ENCODE assay signal across 1 cellular context in the genomic region with DNA sequence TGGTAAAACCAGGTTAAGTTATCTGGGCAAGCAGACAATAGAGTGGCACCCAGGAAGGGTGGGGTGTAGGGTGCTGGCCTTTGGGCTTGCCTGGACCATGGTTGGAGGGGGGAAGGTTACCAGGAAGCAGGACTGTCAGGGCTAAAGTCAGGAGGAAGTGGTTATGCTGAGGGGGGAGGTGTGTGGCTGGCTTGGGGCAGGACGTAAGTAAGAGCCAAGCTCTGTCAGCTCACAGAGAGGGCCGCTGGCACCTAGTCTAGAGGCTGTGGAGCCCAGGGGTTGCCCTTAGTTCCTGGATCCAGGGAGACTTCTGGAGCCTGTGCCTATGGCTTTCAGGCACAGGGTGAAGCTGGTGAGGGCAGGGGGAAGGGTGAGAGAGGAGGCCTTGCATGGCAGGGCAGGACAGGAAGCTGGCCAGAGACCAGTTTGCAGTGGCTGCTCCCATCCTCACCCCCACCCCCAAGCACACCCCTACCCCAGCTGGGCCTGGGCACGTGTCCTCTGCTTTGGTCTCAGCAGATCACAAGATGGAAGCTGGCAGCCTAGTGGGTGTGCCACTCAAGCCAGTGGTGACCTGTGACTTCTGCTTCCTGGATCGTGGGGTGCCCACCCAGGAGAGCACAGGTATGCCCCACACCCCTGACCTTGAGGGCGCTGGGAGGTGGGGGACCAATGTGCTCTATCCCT.
TF ChIP-seq lines count a peak whose summit lies in the region.

No MANE protein-coding gene starts in this region.

TF ChIP-seq in IMR-90, 13 proteins besides CTCF, POLR2A, EP300 and RAD21:
- TF ChIP-seq NFE2L2 (IDR thresholded peaks at IDR 0.05; ENCODE audit: low read depth, low read length), result no peak
- no peak for TF ChIP-seq RFX5 (IDR thresholded peaks at IDR 0.05; ENCODE audit: low read depth, low read length)
- TF ChIP-seq, protein P1, sequence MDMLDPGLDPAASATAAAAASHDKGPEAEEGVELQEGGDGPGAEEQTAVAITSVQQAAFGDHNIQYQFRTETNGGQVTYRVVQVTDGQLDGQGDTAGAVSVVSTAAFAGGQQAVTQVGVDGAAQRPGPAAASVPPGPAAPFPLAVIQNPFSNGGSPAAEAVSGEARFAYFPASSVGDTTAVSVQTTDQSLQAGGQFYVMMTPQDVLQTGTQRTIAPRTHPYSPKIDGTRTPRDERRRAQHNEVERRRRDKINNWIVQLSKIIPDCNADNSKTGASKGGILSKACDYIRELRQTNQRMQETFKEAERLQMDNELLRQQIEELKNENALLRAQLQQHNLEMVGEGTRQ (IDR thresholded peaks at IDR 0.05; ENCODE audit: low read depth, low read length), result no peak
- TF ChIP-seq MAZ (IDR thresholded peaks at IDR 0.05; ENCODE audit: borderline replicate concordance, low read depth, low read length), result no peak
- TF ChIP-seq RCOR1 (IDR thresholded peaks at IDR 0.05; ENCODE audit: insufficient replicate concordance, low read length), result no peak
- TF ChIP-seq SMC3 (IDR thresholded peaks at IDR 0.05; ENCODE audit: low read depth, low read length), result no peak
